In the genomic region with DNA sequence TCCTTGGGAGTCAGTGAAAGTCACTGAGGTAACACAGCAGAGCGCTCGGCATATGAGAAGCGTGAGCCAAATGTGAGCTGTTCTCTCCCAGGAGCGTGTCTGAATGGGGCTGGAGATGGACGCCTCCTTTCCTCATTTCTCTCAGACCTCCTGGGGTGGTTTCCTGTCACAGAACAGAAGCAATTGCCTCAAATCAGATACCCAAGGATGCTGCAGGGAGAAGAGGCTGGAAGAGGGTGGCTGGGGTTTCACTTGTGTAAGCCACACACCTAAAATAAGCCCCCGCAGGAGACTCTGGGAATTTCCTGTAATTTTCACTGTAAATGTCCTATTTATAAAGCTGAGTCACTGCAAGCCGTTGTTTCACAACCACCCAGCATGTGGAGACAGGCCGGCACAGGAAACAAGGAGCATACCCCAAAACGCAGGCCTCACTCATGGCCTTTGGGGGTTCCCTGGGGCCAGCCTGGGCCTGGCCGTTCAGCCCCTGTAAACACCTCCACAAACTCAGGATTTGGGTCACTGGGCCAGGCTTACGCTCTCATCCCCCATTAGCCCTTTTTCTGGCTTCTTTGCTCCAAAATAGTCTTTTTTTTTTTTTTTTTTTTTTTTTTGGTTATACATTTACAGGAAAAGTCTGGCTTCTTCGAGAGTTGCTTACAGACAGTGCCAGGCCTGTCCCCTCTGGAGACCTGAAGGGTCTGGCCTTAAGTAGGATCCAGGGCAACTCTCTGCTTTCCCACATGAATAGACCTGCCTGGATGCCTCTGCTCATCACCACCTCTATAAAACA, we compare ENCODE assay signal across 9 cellular contexts.
DNase-seq lines count a peak whose midpoint lies in the region; TF ChIP-seq lines count a peak whose summit lies in the region.
"Had no signal": no experiment of that assay in that cellular context is flagged by ENCODE, and none has a peak within 500 bp of the region (broad histone marks: within the 10 kb centered on the region; RNA-seq: fewer than 3 reads in every experiment).

No MANE protein-coding gene starts in this region.

- no peaks in the 10 kb centered on the region for H3K27me3 ChIP-seq in HUES48 (ENCODE audit: control insufficient read depth, insufficient read depth, low read length)

- H3K4me1 ChIP-seq in HUES48 (ENCODE audit: control insufficient read depth, insufficient read depth, low read length): peaks cover 29% of the 10 kb centered on the region

- H3K9me3 ChIP-seq in HUES48 (ENCODE audit: control insufficient read depth, insufficient read depth, low read length): no peaks in the 10 kb centered on the region

- peak; percentile 22 for TF ChIP-seq CTCF in cardiac fibroblast (IDR thresholded peaks at IDR 0.05; ENCODE audit: low read depth, low read length)

- H3K36me3 ChIP-seq in HUES48 (ENCODE audit: control insufficient read depth, insufficient read depth, low read length): no peaks in the 10 kb centered on the region

- H3K4me3 ChIP-seq in HUES48 (ENCODE audit: low read depth, low read length) (no peak overlapping the region), cardiac fibroblast (replicated peaks in 1 of 2; ENCODE audit: low read depth in 2 of 2, low read length in 2 of 2) (peak overlapping the region in 1 of 2 donors; percentile 26)

- peak overlapping the region; percentile 27; the same call in 1 of the 2 replicates for H3K9ac ChIP-seq in HUES48 (ENCODE audit: low read depth, low read length)

- DNase-seq in NCI-H2081 (lab: John Stamatoyannopoulos, UW) (peak; percentile 41 to 54), NCI-H2081 treated with DMSO at 0.1 percent for 48 hours (lab: John Stamatoyannopoulos, UW) (no peak), SW480 (ENCODE audit: low spot score) (peak; percentile 50), cardiac fibroblast (ENCODE audit: low read depth in 2 of 2) (peak; percentile 95 to 97), kidney tubule cell (ENCODE audit: low spot score) (peak; percentile 92), NCI-H510A (lab: John Stamatoyannopoulos, UW) (no peak)
- DNase-seq in stimulated activated CD8-positive, alpha-beta memory T cell treated with anti-CD3 and anti-CD28 coated beads, Interleukin-15, amount 100 ng/mL, for 4 hours (ENCODE audit: low read depth in 2 of 2): peak; percentile 31 to 37

- H3K27ac ChIP-seq in HUES48 (ENCODE audit: low read depth, low read length): peak overlapping the region; percentile 76
- H3K27ac ChIP-seq: C4-2B had no signal

Comparison
In these comparisons a context has a peak if more than half of its experiments do, and no peak if none do; other contexts are left out.
1. DNase-seq: peak in NCI-H2081 (2 of 2), SW480 (single experiment), cardiac fibroblast (2 of 2), kidney tubule cell (single experiment) and stimulated activated CD8-positive, alpha-beta memory T cell treated with anti-CD3 and anti-CD28 coated beads, Interleukin-15, amount 100 ng/mL, for 4 hours (2 of 2); none in NCI-H2081 treated with DMSO at 0.1 percent for 48 hours (single experiment) and NCI-H510A (single experiment).